ENCODE assay signal across 15 cellular contexts in genomic region chr20:17169575-17170136, GRCh38. TPM values are rescaled to one million over a fixed set of nuclear protein-coding genes. Genes with fewer than 3 reads are reported as not detected.
DNase-seq lines count a peak whose midpoint lies in the region; ATAC-seq and TF ChIP-seq lines count a peak whose summit lies in the region.
"Had no signal": no experiment of that assay in that cellular context is flagged by ENCODE, and none has a peak within 500 bp of the region (broad histone marks: within the 10 kb centered on the region; RNA-seq: fewer than 3 reads in every experiment).

No MANE protein-coding gene starts in this region.

- no peaks in the 10 kb centered on the region for H3K9me3 Mint-ChIP-seq in neural crest cell
- peaks cover 0 to 13% (median 3%) of the 10 kb centered on the region in 9 donors for H3K9me3 Mint-ChIP-seq in naive thymus-derived CD8-positive, alpha-beta T cell
- H3K9me3 Mint-ChIP-seq in activated naive CD8-positive, alpha-beta T cell treated with anti-CD3 and anti-CD28 coated beads, Interleukin-2, amount 50 U/mL, for 24 hours, result no peaks in the 10 kb centered on the region

- H3K4me2 ChIP-seq in neuronal stem cell (ENCODE audit: insufficient read depth, low read length, poor library complexity, severe bottlenecking), result no peak overlapping the region

- in situ Hi-C loops in GM13977 (cut with MboI; ENCODE audit: low pct_unique_long_range_greater_than_20kb, low sequenced_read_pairs, unreplicated experiment), result no loop called here

- DNase-seq in DMS79 (lab: John Stamatoyannopoulos, UW) (peak; percentile 68), NCI-H1694 treated with DMSO at 0.1 percent for 48 hours (lab: John Stamatoyannopoulos, UW) (peak; percentile 94), NCI-H510A (lab: John Stamatoyannopoulos, UW) (peak; percentile 85), neural crest cell (ENCODE audit: low read depth, low spot score) (no peak), GM13977 (ENCODE audit: low spot score) (no peak), neuronal stem cell (ENCODE audit: low spot score) (no peak)
- no peak for DNase-seq in naive thymus-derived CD8-positive, alpha-beta T cell
- no peak for DNase-seq in activated naive CD8-positive, alpha-beta T cell treated with anti-CD3 and anti-CD28 coated beads, Interleukin-2, amount 50 U/mL, for 24 hours
- DNase-seq: activated naive CD4-positive, alpha-beta T cell treated with Interleukin-2 at 50 U/mL for 16 hours; BE2C; stomach had no signal

- no peak for TF ChIP-seq CTCF in neural crest cell (conservative IDR thresholded peaks at IDR 0.05)
- TF ChIP-seq CTCF in GM13977 (IDR thresholded peaks at IDR 0.05; ENCODE audit: extremely low read depth, insufficient read depth, missing control alignments), result no peak

- H3K4me3 Mint-ChIP-seq in neural crest cell, result no peak overlapping the region
- H3K4me3 Mint-ChIP-seq in naive thymus-derived CD8-positive, alpha-beta T cell, result no peak overlapping the region
- H3K4me3 Mint-ChIP-seq in activated naive CD8-positive, alpha-beta T cell treated with anti-CD3 and anti-CD28 coated beads, Interleukin-2, amount 50 U/mL, for 24 hours, result no peak overlapping the region
- H3K4me3 Mint-ChIP-seq: dendritic cell treated with granulocyte-macrophage colony-stimulating factor and Interleukin-4, amounts not matched to agents 40 ng/mL and 50 ng/mL, for 4 days had no signal

- POLR2A ChIA-PET in naive thymus-derived CD8-positive, alpha-beta T cell (lab: Charles Lee), result no interaction called here

- no peaks in the 10 kb centered on the region for H3K36me3 ChIP-seq in neuronal stem cell (replicated peaks in 1 of 2; ENCODE audit: control insufficient read depth in 2 of 2, insufficient read depth in 2 of 2, low read length in 2 of 2)
- H3K36me3 ChIP-seq: BE2C, stomach had no signal

- no peak overlapping the region for H4K8ac ChIP-seq in neuronal stem cell (ENCODE audit: low read depth, low read length)

- peak overlapping the region; percentile 83 for H3K27ac Mint-ChIP-seq in neural crest cell (ENCODE audit: unreplicated experiment)
- no peak overlapping the region for H3K27ac Mint-ChIP-seq in naive thymus-derived CD8-positive, alpha-beta T cell
- H3K27ac Mint-ChIP-seq in activated naive CD8-positive, alpha-beta T cell treated with anti-CD3 and anti-CD28 coated beads, Interleukin-2, amount 50 U/mL, for 24 hours, result no peak overlapping the region
- H3K27ac Mint-ChIP-seq: dendritic cell treated with granulocyte-macrophage colony-stimulating factor and Interleukin-4, amounts not matched to agents 40 ng/mL and 50 ng/mL, for 4 days had no signal

- no peak overlapping the region for H2BK15ac ChIP-seq in neuronal stem cell (ENCODE audit: low read length)

- H3K4me1 Mint-ChIP-seq in neural crest cell, result peaks cover 17% of the 10 kb centered on the region
- H3K4me1 Mint-ChIP-seq in naive thymus-derived CD8-positive, alpha-beta T cell, result no peaks in the 10 kb centered on the region
- no peaks in the 10 kb centered on the region for H3K4me1 Mint-ChIP-seq in activated naive CD8-positive, alpha-beta T cell treated with anti-CD3 and anti-CD28 coated beads, Interleukin-2, amount 50 U/mL, for 24 hours

- H2AK5ac ChIP-seq in neuronal stem cell (ENCODE audit: low read depth, low read length), result no peak overlapping the region

- ATAC-seq in naive thymus-derived CD8-positive, alpha-beta T cell, result no peak
- no peak for ATAC-seq in activated naive CD8-positive, alpha-beta T cell treated with anti-CD3 and anti-CD28 coated beads, Interleukin-2, amount 50 U/mL, for 24 hours
- ATAC-seq: body of pancreas, esophagus mucosa, K562 had no signal

- no peak overlapping the region for H3K14ac ChIP-seq in neuronal stem cell (ENCODE audit: low read length)

- no peak overlapping the region for H2AFZ ChIP-seq in neuronal stem cell (ENCODE audit: low read length)

- no peak overlapping the region for H3K4me3 ChIP-seq in neuronal stem cell (ENCODE audit: low read length in 2 of 2)
- H3K4me3 ChIP-seq: body of pancreas, K562, stomach had no signal

- no peaks in the 10 kb centered on the region for H3K79me1 ChIP-seq in neuronal stem cell (ENCODE audit: low read depth, low read length)

- no peak overlapping the region for H3K18ac ChIP-seq in neuronal stem cell (ENCODE audit: low read length)

- H3K36me3 Mint-ChIP-seq in neural crest cell (ENCODE audit: low read depth), result no peaks in the 10 kb centered on the region
- H3K36me3 Mint-ChIP-seq in naive thymus-derived CD8-positive, alpha-beta T cell, result no peaks in the 10 kb centered on the region
- H3K36me3 Mint-ChIP-seq in activated naive CD8-positive, alpha-beta T cell treated with anti-CD3 and anti-CD28 coated beads, Interleukin-2, amount 50 U/mL, for 24 hours (ENCODE audit: low read depth), result no peaks in the 10 kb centered on the region

- no peaks in the 10 kb centered on the region for H3K27me3 ChIP-seq in neuronal stem cell (ENCODE audit: control insufficient read depth in 3 of 3, insufficient read depth in 3 of 3, low read depth in 1 of 3, low read length in 3 of 3)
- H3K27me3 ChIP-seq: BE2C, body of pancreas, stomach had no signal

- H3K27me3 Mint-ChIP-seq in neural crest cell (ENCODE audit: low read depth), result no peaks in the 10 kb centered on the region
- H3K27me3 Mint-ChIP-seq in naive thymus-derived CD8-positive, alpha-beta T cell, result no peaks in the 10 kb centered on the region
- no peaks in the 10 kb centered on the region for H3K27me3 Mint-ChIP-seq in activated naive CD8-positive, alpha-beta T cell treated with anti-CD3 and anti-CD28 coated beads, Interleukin-2, amount 50 U/mL, for 24 hours
- H3K27me3 Mint-ChIP-seq: dendritic cell treated with granulocyte-macrophage colony-stimulating factor and Interleukin-4, amounts not matched to agents 40 ng/mL and 50 ng/mL, for 4 days had no signal

- no peak overlapping the region for H2BK120ac ChIP-seq in neuronal stem cell (ENCODE audit: low read depth, low read length)

- H3K9ac ChIP-seq in neuronal stem cell (ENCODE audit: low read depth, low read length, poor library complexity), result no peak overlapping the region

- no peak overlapping the region for H3K4ac ChIP-seq in neuronal stem cell (ENCODE audit: low read length)

- WGBS in neuronal stem cell (ENCODE audit: extremely low coverage in 2 of 2, insufficient read length in 2 of 2, insufficient replicate concordance in 1 of 2), 2 donors, result no CpG with 5 or more reads among the region's 5 CpGs

- H4K91ac ChIP-seq in neuronal stem cell (ENCODE audit: low read depth, low read length, poor library complexity), result no peak overlapping the region

- H3K9me3 ChIP-seq in neuronal stem cell (replicated peaks in 1 of 2; ENCODE audit: control insufficient read depth in 2 of 2, insufficient read depth in 1 of 2, low read depth in 1 of 2, low read length in 2 of 2), result no peaks in the 10 kb centered on the region
- H3K9me3 ChIP-seq: BE2C, body of pancreas, stomach had no signal

- H3K23ac ChIP-seq in neuronal stem cell (ENCODE audit: low read depth, low read length, poor library complexity), result no peak overlapping the region

- no peak overlapping the region for H3K27ac ChIP-seq in neuronal stem cell (replicated peaks; ENCODE audit: low read length)
- H3K27ac ChIP-seq: body of pancreas, stomach had no signal

- H3K4me1 ChIP-seq in neuronal stem cell (ENCODE audit: control insufficient read depth in 2 of 2, insufficient read depth in 1 of 2, low read depth in 1 of 2, low read length in 2 of 2), result peaks cover 0 to 6% of the 10 kb centered on the region in 2 donors
- H3K4me1 ChIP-seq: BE2C, body of pancreas, stomach had no signal

- no peak overlapping the region for H2BK5ac ChIP-seq in neuronal stem cell (ENCODE audit: low read length)

- H2BK12ac ChIP-seq in neuronal stem cell (ENCODE audit: low read length), result no peak overlapping the region

RNA-seq across cellular contexts. Expression of gene PCSK2, which starts 57.2 kb away (rescaled TPM):
- total RNA-seq in neural crest cell, result 1.7 and 2.1 TPM in 2 replicates
- not detected for total RNA-seq in naive thymus-derived CD8-positive, alpha-beta T cell
- polyA plus RNA-seq in naive thymus-derived CD8-positive, alpha-beta T cell, result not detected
- polyA plus RNA-seq in neuronal stem cell (2013, experiment 1 of 2), result 0.82 TPM
- 0.80 TPM for polyA plus RNA-seq in neuronal stem cell (2013, experiment 2 of 2)

Comparison
In these comparisons a context has a peak if more than half of its experiments do, and no peak if none do; other contexts are left out.
1. DNase-seq: peak in DMS79 (single experiment), NCI-H1694 treated with DMSO at 0.1 percent for 48 hours (single experiment) and NCI-H510A (single experiment); none in neural crest cell (single experiment), GM13977 (single experiment), naive thymus-derived CD8-positive, alpha-beta T cell (0 of 10), activated naive CD8-positive, alpha-beta T cell treated with anti-CD3 and anti-CD28 coated beads, Interleukin-2, amount 50 U/mL, for 24 hours (single experiment) and neuronal stem cell (single experiment).